10 cellular contexts compared by ENCODE assay signal in the genomic region with DNA sequence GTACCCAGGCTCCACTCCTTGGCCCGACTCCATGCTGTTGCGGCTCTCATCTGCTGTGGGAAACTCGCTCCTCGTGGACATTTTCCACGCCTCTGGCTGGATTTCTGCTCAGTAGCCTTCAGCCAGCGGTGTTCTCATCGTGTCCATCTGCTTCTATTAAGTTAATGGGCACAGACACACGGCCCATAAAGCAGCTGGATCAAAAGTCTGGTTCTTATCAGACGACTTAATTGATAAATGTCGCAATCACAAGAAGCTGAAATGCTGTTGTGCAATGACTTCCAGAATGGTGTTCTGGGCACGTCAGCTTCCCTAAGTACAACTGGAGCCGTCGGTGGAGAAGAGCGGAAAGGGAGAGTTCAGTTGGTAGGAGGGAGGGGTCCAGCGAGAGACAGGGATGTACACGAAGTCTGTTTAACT.
DNase-seq lines count a peak whose midpoint lies in the region; ATAC-seq and TF ChIP-seq lines count a peak whose summit lies in the region.
"Had no signal": no experiment of that assay in that cellular context is flagged by ENCODE, and none has a peak within 500 bp of the region (broad histone marks: within the 10 kb centered on the region; RNA-seq: fewer than 3 reads in every experiment).

No MANE protein-coding gene starts in this region.

- TF ChIP-seq CTCF in WERI-Rb-1 (IDR thresholded peaks at IDR 0.05; ENCODE audit: low read depth, low read length) = no peak
- TF ChIP-seq CTCF in right atrium auricular region (IDR thresholded peaks at IDR 0.05) = no peak
- TF ChIP-seq CTCF in upper lobe of right lung (IDR thresholded peaks at IDR 0.05) = no peak

- H3K36me3 ChIP-seq in WERI-Rb-1 = peaks cover 17% of the 10 kb centered on the region
- no peaks in the 10 kb centered on the region for H3K36me3 ChIP-seq in right atrium auricular region
- no peaks in the 10 kb centered on the region for H3K36me3 ChIP-seq in upper lobe of right lung

- peaks cover 1% of the 10 kb centered on the region for H3K9me3 Mint-ChIP-seq in activated naive CD4-positive, alpha-beta T cell treated with anti-CD3 and anti-CD28 coated beads for 36 hours

- peak overlapping the region; percentile 32; the same call in 1 of the 2 replicates for H3K27ac ChIP-seq in WERI-Rb-1
- no peak overlapping the region for H3K27ac ChIP-seq in right atrium auricular region
- H3K27ac ChIP-seq in upper lobe of right lung = peak overlapping the region; percentile 69
- H3K27ac ChIP-seq: PC-9 had no signal

- H3K27me3 Mint-ChIP-seq in activated naive CD4-positive, alpha-beta T cell treated with anti-CD3 and anti-CD28 coated beads for 36 hours (ENCODE audit: low read depth) = no peaks in the 10 kb centered on the region

- no peak for TF ChIP-seq POLR2A in GM18505 (IDR thresholded peaks at IDR 0.05; ENCODE audit: borderline replicate concordance, extremely low read depth, insufficient read depth, insufficient read length)

- ATAC-seq in upper lobe of right lung = peak; percentile 75
- ATAC-seq in HG03342 (IDR thresholded peaks at IDR 0.05; ENCODE audit: unreplicated experiment) = no peak
- no peak for ATAC-seq in HG02678 (IDR thresholded peaks at IDR 0.05; ENCODE audit: unreplicated experiment)
- ATAC-seq in GM18505 (IDR thresholded peaks at IDR 0.05; ENCODE audit: unreplicated experiment) = no peak

- intact Hi-C loops in activated naive CD4-positive, alpha-beta T cell treated with anti-CD3 and anti-CD28 coated beads for 36 hours (cut with micrococcal nuclease) = loop anchor here (1.0 to 10.0 kb wide), 3 partner anchors 19 to 305 kb away; partner anchors contain the start of gene NPTX1
- intact Hi-C loops in upper lobe of right lung (cut with DNase I) = no loop called here

- peak overlapping the region; percentile 76 for H3K4me3 Mint-ChIP-seq in activated naive CD4-positive, alpha-beta T cell treated with anti-CD3 and anti-CD28 coated beads for 36 hours

- H3K4me3 ChIP-seq in WERI-Rb-1 (ENCODE audit: low read depth, low read length) (no peak overlapping the region), right atrium auricular region (no peak overlapping the region), upper lobe of right lung (no peak overlapping the region)
- H3K4me3 ChIP-seq: PC-9, skin epidermis had no signal

- CTCF ChIA-PET in activated naive CD4-positive, alpha-beta T cell treated with anti-CD3 and anti-CD28 coated beads for 36 hours (lab: Charles Lee) = interaction anchor here (1.6 kb wide), 1 partner anchor 11 kb away, joined by 3 read pairs; no protein-coding TSS in a partner anchor

- H3K4me1 ChIP-seq in right atrium auricular region = peaks cover 0 to 5% of the 10 kb centered on the region in 2 donors
- peaks cover 39% of the 10 kb centered on the region for H3K4me1 ChIP-seq in upper lobe of right lung

- no peak for DNase-seq in activated naive CD4-positive, alpha-beta T cell treated with anti-CD3 and anti-CD28 coated beads for 36 hours
- no peak for DNase-seq in activated naive CD4-positive, alpha-beta T cell treated with anti-CD3 and anti-CD28 coated beads, Interleukin-2, amount 50 U/mL, for 16 hours
- DNase-seq in WERI-Rb-1 (no peak), right atrium auricular region (ENCODE audit: low spot score) (peak; percentile 71), upper lobe of right lung (no peak)
- DNase-seq: PC-9 had no signal

- H3K27ac Mint-ChIP-seq in activated naive CD4-positive, alpha-beta T cell treated with anti-CD3 and anti-CD28 coated beads for 36 hours = peak overlapping the region; percentile 98

- H3K36me3 Mint-ChIP-seq in activated naive CD4-positive, alpha-beta T cell treated with anti-CD3 and anti-CD28 coated beads for 36 hours (ENCODE audit: low read depth) = peaks cover 26% of the 10 kb centered on the region

- H3K4me1 Mint-ChIP-seq in activated naive CD4-positive, alpha-beta T cell treated with anti-CD3 and anti-CD28 coated beads for 36 hours (ENCODE audit: low read depth) = peaks cover 78% of the 10 kb centered on the region

- no peaks in the 10 kb centered on the region for H3K27me3 ChIP-seq in WERI-Rb-1 (ENCODE audit: insufficient read depth, low read depth, severe bottlenecking)
- H3K27me3 ChIP-seq in right atrium auricular region = no peaks in the 10 kb centered on the region
- no peaks in the 10 kb centered on the region for H3K27me3 ChIP-seq in upper lobe of right lung

- H3K9me3 ChIP-seq in WERI-Rb-1 (ENCODE audit: severe bottlenecking) (no peaks in the 10 kb centered on the region), right atrium auricular region (no peaks in the 10 kb centered on the region), upper lobe of right lung (no peaks in the 10 kb centered on the region)

Comparison
In these comparisons a context has a peak if more than half of its experiments do, and no peak if none do; other contexts are left out.
1. H3K27ac ChIP-seq: peak in WERI-Rb-1 (single experiment) and upper lobe of right lung (single experiment); none in right atrium auricular region (0 of 2).